In genomic region chr9:101604287-101604686, GRCh38 we compare ENCODE assay signal across 32 cellular contexts. TPM values are rescaled to one million over a fixed set of nuclear protein-coding genes. Genes with fewer than 3 reads are reported as not detected.
"Had no signal": no experiment of that assay in that cellular context is flagged by ENCODE, and none has a peak within 500 bp of the region (broad histone marks: within the 10 kb centered on the region; RNA-seq: fewer than 3 reads in every experiment).

No MANE protein-coding gene starts in this region.

- H3K27me3 ChIP-seq: ovary, right atrium auricular region, right lobe of liver, testis, thyroid gland, transverse colon, upper lobe of left lung, vagina had no signal

- ATAC-seq: heart left ventricle; left lung; lower lobe of right lung; natural killer cell; right lobe of liver; stimulated activated effector memory CD8-positive, alpha-beta T cell treated with anti-CD3 and anti-CD28 coated beads, Interleukin-12 subunit alpha, Interleukin-12 subunit beta, amount 100 ng/mL, for 72 hours had no signal

- H3K4me1 ChIP-seq: left lung, lower lobe of right lung, right atrium auricular region, testis, thyroid gland, vagina had no signal

- DNase-seq: heart left ventricle; hypothalamus; islet precursor cell; left lung; lower lobe of right lung; mammary epithelial cell; mesenchymal stem cell; naive B cell; natural killer cell; nephron progenitor cell; ovary; right lobe of liver; stimulated activated CD4-positive, alpha-beta T cell treated with anti-CD3 and anti-CD28 coated beads, Interleukin-12 subunit alpha, Interleukin-12 subunit beta, amount 100 ng/mL, for 4 hours; stimulated activated CD4-positive, alpha-beta T cell treated with anti-CD3 and anti-CD28 coated beads, Interleukin-15, amount 100 ng/mL, for 24 hours; stimulated activated CD4-positive, alpha-beta T cell treated with anti-CD3 and anti-CD28 coated beads, Interleukin-2, amount 100 ng/mL, for 24 hours; stimulated activated CD4-positive, alpha-beta T cell treated with anti-CD3 and anti-CD28 coated beads, Interleukin-4, amount 100 ng/mL, for 1 hour; stimulated activated naive CD4-positive, alpha-beta T cell; testis; thyroid gland; transverse colon; upper lobe of left lung had no signal

- H3K36me3 ChIP-seq: heart left ventricle, left lung, lower lobe of right lung, ovary, right atrium auricular region, right lobe of liver, thyroid gland, transverse colon, upper lobe of left lung, vagina had no signal

- H3K9me3 ChIP-seq: heart left ventricle, left lung, lower lobe of right lung, ovary, right atrium auricular region, right lobe of liver, testis, thyroid gland, transverse colon, upper lobe of left lung, vagina had no signal

- H3K4me3 ChIP-seq: heart left ventricle, left lung, lower lobe of right lung, ovary, right atrium auricular region, right lobe of liver, testis, thyroid gland, transverse colon, upper lobe of left lung, vagina had no signal

- H3K27ac ChIP-seq: heart left ventricle, left lung, lower lobe of right lung, ovary, right atrium auricular region, right lobe of liver, testis, thyroid gland, upper lobe of left lung, vagina had no signal

RNA-seq across cellular contexts. Expression of gene PPP3R2, which starts 9.5 kb away (rescaled TPM):
- total RNA-seq: heart left ventricle, kidney epithelial cell, left lung, lower lobe of right lung, mammary epithelial cell, natural killer cell, omental fat pad, ovary, progenitor cell of endocrine pancreas, pulmonary artery endothelial cell, renal cortical epithelial cell, right atrium auricular region, right lobe of liver, skeletal muscle tissue, transverse colon, upper lobe of left lung, vagina had no signal
- polyA plus RNA-seq: heart left ventricle, liver, mammary epithelial cell, ovary, urinary bladder had no signal
